Comparison of ENCODE assay signal across 23 cellular contexts in the genomic region with DNA sequence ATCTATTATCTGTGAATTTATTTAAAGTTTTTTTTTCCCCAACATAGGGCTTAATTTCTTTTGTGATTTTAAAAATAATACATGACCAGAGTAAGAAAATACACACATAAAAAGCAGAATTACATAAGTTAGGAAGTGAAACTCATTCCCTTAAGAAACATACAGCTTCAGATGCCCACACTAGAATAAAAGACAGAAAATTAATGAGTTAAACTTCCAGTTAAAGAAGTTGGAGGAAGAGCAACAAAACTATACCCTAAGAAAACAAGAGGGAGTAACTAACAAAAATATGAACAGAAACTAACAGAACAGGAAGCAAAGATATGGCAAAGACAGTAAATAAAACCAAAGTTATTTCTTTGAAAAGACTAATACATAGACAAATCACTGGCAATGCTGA.
A peak's percentile ranks its signal among the peaks of the same experiment; 100 is the strongest.
DNase-seq lines count a peak whose midpoint lies in the region; ATAC-seq and TF ChIP-seq lines count a peak whose summit lies in the region.
"Had no signal": no experiment of that assay in that cellular context is flagged by ENCODE, and none has a peak within 500 bp of the region (broad histone marks: within the 10 kb centered on the region; RNA-seq: fewer than 3 reads in every experiment).

No MANE protein-coding gene starts in this region.

- H3K4me3 Mint-ChIP-seq in activated T-cell treated with anti-CD3 and anti-CD28 coated beads, Interleukin-2, amount 50 U/mL, for 24 hours: no peak overlapping the region
- peak overlapping the region in 1 of 2 donors; percentile 64 for H3K4me3 Mint-ChIP-seq in CD14-positive monocyte
- H3K4me3 Mint-ChIP-seq in dendritic cell treated with granulocyte-macrophage colony-stimulating factor and Interleukin-4, amounts not matched to agents 40 ng/mL and 50 ng/mL, for 4 days: peak overlapping the region; percentile 41
- H3K4me3 Mint-ChIP-seq: CD4-positive, alpha-beta T cell had no signal

- ATAC-seq in HG03175 (IDR thresholded peaks at IDR 0.05; ENCODE audit: unreplicated experiment) (no peak), HG02852 (IDR thresholded peaks at IDR 0.05; ENCODE audit: unreplicated experiment) (no peak)
- ATAC-seq: K562 had no signal

- peaks cover 2% of the 10 kb centered on the region for H3K9me3 Mint-ChIP-seq in activated T-cell treated with anti-CD3 and anti-CD28 coated beads, Interleukin-2, amount 50 U/mL, for 24 hours
- peaks cover 0 to 2% (median 0%) of the 10 kb centered on the region in 7 donors for H3K9me3 Mint-ChIP-seq in CD14-positive monocyte
- no peaks in the 10 kb centered on the region for H3K9me3 Mint-ChIP-seq in dendritic cell treated with granulocyte-macrophage colony-stimulating factor and Interleukin-4, amounts not matched to agents 40 ng/mL and 50 ng/mL, for 4 days
- H3K9me3 Mint-ChIP-seq: CD4-positive, alpha-beta T cell had no signal

- DNase-seq in activated T-cell treated with anti-CD3 and anti-CD28 coated beads, Interleukin-2, amount 50 U/mL, for 24 hours: no peak
- DNase-seq in activated T-cell treated with anti-CD3 and anti-CD28 coated beads for 4 hours (no peak), CD14-positive monocyte (ENCODE audit: low spot score) (no peak), NOMO-1 (lab: John Stamatoyannopoulos, UW; ENCODE audit: unreplicated experiment in 2 of 2) (peak; percentile 59 to 80), pons (ENCODE audit: low spot score) (no peak)
- DNase-seq: 8988T; ACHN; BE2C; CD4-positive, alpha-beta T cell; HCEC 1CT; NCI-H1048; NCI-H1417; NCI-H1694 treated with DMSO at 0.1 percent for 48 hours; NCI-H2081; NCI-H2227 treated with DMSO at 0.1 percent for 48 hours; NCI-H510A; NCI-H69; RPMI8226; SHP77 had no signal

- no peak for TF ChIP-seq CTCF in CD14-positive monocyte (IDR thresholded peaks at IDR 0.05)

- intact Hi-C loops in CD14-positive monocyte (cut with micrococcal nuclease): loop anchor here in 1 of 2 donors (5.0 kb wide), 1 partner anchor 52 kb away; no protein-coding TSS in a partner anchor
- intact Hi-C loops in dendritic cell treated with granulocyte-macrophage colony-stimulating factor and Interleukin-4, amounts not matched to agents 40 ng/mL and 50 ng/mL, for 4 days (cut with micrococcal nuclease): no loop called here

- H3K4me1 Mint-ChIP-seq in activated T-cell treated with anti-CD3 and anti-CD28 coated beads, Interleukin-2, amount 50 U/mL, for 24 hours (ENCODE audit: low read depth): peaks cover 38% of the 10 kb centered on the region
- H3K4me1 Mint-ChIP-seq in CD14-positive monocyte: peaks cover 75% of the 10 kb centered on the region
- H3K4me1 Mint-ChIP-seq in dendritic cell treated with granulocyte-macrophage colony-stimulating factor and Interleukin-4, amounts not matched to agents 40 ng/mL and 50 ng/mL, for 4 days (ENCODE audit: low read depth): peaks cover 67% of the 10 kb centered on the region

- H3K27me3 Mint-ChIP-seq in activated T-cell treated with anti-CD3 and anti-CD28 coated beads, Interleukin-2, amount 50 U/mL, for 24 hours: no peaks in the 10 kb centered on the region
- peaks cover 0 to 4% (median 3%) of the 10 kb centered on the region in 3 donors for H3K27me3 Mint-ChIP-seq in CD14-positive monocyte (ENCODE audit: low read depth in 3 of 3)
- no peaks in the 10 kb centered on the region for H3K27me3 Mint-ChIP-seq in dendritic cell treated with granulocyte-macrophage colony-stimulating factor and Interleukin-4, amounts not matched to agents 40 ng/mL and 50 ng/mL, for 4 days
- H3K27me3 Mint-ChIP-seq: CD4-positive, alpha-beta T cell had no signal

- peak overlapping the region; percentile 51 for H3K27ac Mint-ChIP-seq in activated T-cell treated with anti-CD3 and anti-CD28 coated beads, Interleukin-2, amount 50 U/mL, for 24 hours
- H3K27ac Mint-ChIP-seq in CD14-positive monocyte: peak overlapping the region; percentile 76 to 94 (median 86)
- H3K27ac Mint-ChIP-seq in dendritic cell treated with granulocyte-macrophage colony-stimulating factor and Interleukin-4, amounts not matched to agents 40 ng/mL and 50 ng/mL, for 4 days: peak overlapping the region; percentile 80
- H3K27ac Mint-ChIP-seq: CD4-positive, alpha-beta T cell had no signal

- H3K36me3 Mint-ChIP-seq in activated T-cell treated with anti-CD3 and anti-CD28 coated beads, Interleukin-2, amount 50 U/mL, for 24 hours (ENCODE audit: low read depth): no peaks in the 10 kb centered on the region
- peaks cover 0 to 4% of the 10 kb centered on the region in 2 donors for H3K36me3 Mint-ChIP-seq in CD14-positive monocyte
- no peaks in the 10 kb centered on the region for H3K36me3 Mint-ChIP-seq in dendritic cell treated with granulocyte-macrophage colony-stimulating factor and Interleukin-4, amounts not matched to agents 40 ng/mL and 50 ng/mL, for 4 days (ENCODE audit: low read depth)

Comparison
In these comparisons a context has a peak if more than half of its experiments do, and no peak if none do; other contexts are left out.
1. DNase-seq: peak in NOMO-1 (2 of 2); none in activated T-cell treated with anti-CD3 and anti-CD28 coated beads, Interleukin-2, amount 50 U/mL, for 24 hours (single experiment), activated T-cell treated with anti-CD3 and anti-CD28 coated beads for 4 hours (single experiment), CD14-positive monocyte (single experiment) and pons (single experiment).
2. Peak in every context shown above with its lines, with median percentiles within 50 percentile points of each other: H3K27ac Mint-ChIP-seq.